18 cellular contexts compared by ENCODE assay signal in genomic region chr3:47431225-47431624, GRCh38.
"Had no signal": no experiment of that assay in that cellular context is flagged by ENCODE, and none has a peak within 500 bp of the region (broad histone marks: within the 10 kb centered on the region; RNA-seq: fewer than 3 reads in every experiment).

No MANE protein-coding gene starts in this region.

- ATAC-seq: activated CD8-positive, alpha-beta memory T cell treated with anti-CD3 and anti-CD28 coated beads, Interleukin-2, amount 10 ng/mL, durations not matched to agents 7 days and 5 days; gastrocnemius medialis; naive thymus-derived CD8-positive, alpha-beta T cell; upper lobe of right lung had no signal

- H3K36me3 ChIP-seq: ovary had no signal

- H3K27ac ChIP-seq: brain microvascular endothelial cell, colonic mucosa, gastrocnemius medialis, ovary, prostate gland, spleen, upper lobe of right lung had no signal

- H3K9me3 Mint-ChIP-seq: activated CD4-positive, alpha-beta memory T cell treated with anti-CD3 and anti-CD28 coated beads for 36 hours; activated naive CD4-positive, alpha-beta T cell treated with anti-CD3 and anti-CD28 coated beads for 36 hours; naive thymus-derived CD8-positive, alpha-beta T cell; T-helper 1 cell treated with Interleukin-12 subunit alpha and Interleukin-12 subunit beta and Interleukin-4 antibody, amounts not matched to agents 30 μg/mL and 1 μg/mL, for 36 hours had no signal

- H3K4me3 ChIP-seq: colonic mucosa, esophagus squamous epithelium, gastrocnemius medialis, ovary, prostate gland, spleen, upper lobe of right lung had no signal

- H3K27ac Mint-ChIP-seq: activated CD4-positive, alpha-beta memory T cell treated with anti-CD3 and anti-CD28 coated beads for 36 hours; activated CD8-positive, alpha-beta memory T cell treated with anti-CD3 and anti-CD28 coated beads, Interleukin-2, amount 10 ng/mL, durations not matched to agents 7 days and 5 days; activated naive CD4-positive, alpha-beta T cell treated with anti-CD3 and anti-CD28 coated beads for 36 hours; T-helper 1 cell treated with Interleukin-12 subunit alpha and Interleukin-12 subunit beta and Interleukin-4 antibody, amounts not matched to agents 30 μg/mL and 1 μg/mL, for 36 hours had no signal

- FAIRE-seq: keratinocyte had no signal

- H3K4me1 ChIP-seq: gastrocnemius medialis, prostate gland, spleen, upper lobe of right lung had no signal

- H3K9me3 ChIP-seq: colonic mucosa, esophagus squamous epithelium, gastrocnemius medialis, ovary, prostate gland, spleen, upper lobe of right lung had no signal

- H3K27me3 Mint-ChIP-seq: activated CD4-positive, alpha-beta memory T cell treated with anti-CD3 and anti-CD28 coated beads for 36 hours; activated CD8-positive, alpha-beta memory T cell treated with anti-CD3 and anti-CD28 coated beads, Interleukin-2, amount 10 ng/mL, durations not matched to agents 7 days and 5 days; naive thymus-derived CD8-positive, alpha-beta T cell had no signal

- DNase-seq: activated CD4-positive, alpha-beta memory T cell treated with anti-CD3 and anti-CD28 coated beads for 36 hours; activated CD4-positive, alpha-beta T cell treated with anti-CD3 and anti-CD28 coated beads for 48 hours; activated CD8-positive, alpha-beta memory T cell treated with anti-CD3 and anti-CD28 coated beads, Interleukin-2, amount 10 ng/mL, durations not matched to agents 7 days and 5 days; activated naive CD4-positive, alpha-beta T cell treated with anti-CD3 and anti-CD28 coated beads for 36 hours; brain microvascular endothelial cell; central memory CD4-positive, alpha-beta T cell; colonic mucosa; esophagus squamous epithelium; gastrocnemius medialis; naive thymus-derived CD8-positive, alpha-beta T cell; stimulated activated CD4-positive, alpha-beta T cell treated with anti-CD3 and anti-CD28 coated beads, Interleukin-4, amount 100 ng/mL, for 1 hour; stimulated activated naive CD4-positive, alpha-beta T cell treated with Interleukin-2 at 50 U/mL for 16 hours; upper lobe of right lung had no signal

- H3K4me3 Mint-ChIP-seq: activated CD4-positive, alpha-beta memory T cell treated with anti-CD3 and anti-CD28 coated beads for 36 hours; activated CD8-positive, alpha-beta memory T cell treated with anti-CD3 and anti-CD28 coated beads, Interleukin-2, amount 10 ng/mL, durations not matched to agents 7 days and 5 days; activated naive CD4-positive, alpha-beta T cell treated with anti-CD3 and anti-CD28 coated beads for 36 hours; naive thymus-derived CD8-positive, alpha-beta T cell; T-helper 1 cell treated with Interleukin-12 subunit alpha and Interleukin-12 subunit beta and Interleukin-4 antibody, amounts not matched to agents 30 μg/mL and 1 μg/mL, for 36 hours had no signal

- H3K27me3 ChIP-seq: brain microvascular endothelial cell, colonic mucosa, esophagus squamous epithelium, gastrocnemius medialis, ovary, spleen, upper lobe of right lung had no signal
